In the genomic region with DNA sequence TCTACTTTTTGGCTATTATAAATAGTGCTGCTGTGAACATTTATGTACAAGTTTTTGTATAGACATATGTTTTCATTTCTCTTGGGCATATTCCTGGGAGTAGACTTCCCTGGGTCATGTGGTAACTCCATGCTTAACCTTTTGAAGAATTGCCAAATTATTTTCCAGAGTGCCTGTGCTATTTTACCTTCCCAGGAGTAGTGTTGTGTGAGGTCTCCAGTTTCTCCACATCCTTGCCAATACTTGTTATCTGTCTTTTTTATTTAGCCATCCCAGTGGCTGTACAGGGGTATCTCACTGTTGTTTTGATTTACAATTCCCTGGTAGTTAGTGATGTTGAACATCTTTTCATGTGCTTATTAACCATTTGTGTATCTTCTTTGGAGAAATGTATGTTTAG, we compare ENCODE assay signal across 4 cellular contexts.
"Had no signal": no experiment of that assay in that cellular context is flagged by ENCODE, and none has a peak within 500 bp of the region (broad histone marks: within the 10 kb centered on the region; RNA-seq: fewer than 3 reads in every experiment).

No MANE protein-coding gene starts in this region.

- H3K4me3 ChIP-seq: GM23338 had no signal

- ATAC-seq: GM23338 had no signal

- H3K4me2 ChIP-seq: GM23338 had no signal

- H2AFZ ChIP-seq: GM23338 had no signal

- DNase-seq: H9, HCEC 1CT, IMR-90 had no signal
